Comparison of ENCODE assay signal across 8 cellular contexts in genomic region chr6:3356824-3357420, GRCh38.
DNase-seq lines count a peak whose midpoint lies in the region; ATAC-seq and TF ChIP-seq lines count a peak whose summit lies in the region.

No MANE protein-coding gene starts in this region.

- H3K36me3 ChIP-seq in CD4-positive, CD25-positive, alpha-beta regulatory T cell (ENCODE audit: control insufficient read depth, insufficient read depth, low read length), result no peaks in the 10 kb centered on the region

- H3K4me3 ChIP-seq in CD4-positive, CD25-positive, alpha-beta regulatory T cell (ENCODE audit: low read depth, low read length), result peak overlapping the region; percentile 74

- H3K27ac ChIP-seq in CD4-positive, CD25-positive, alpha-beta regulatory T cell (ENCODE audit: insufficient read depth, low read length, poor library complexity, severe bottlenecking), result no peak overlapping the region

- no peak for ATAC-seq in CD4-positive, CD25-positive, alpha-beta regulatory T cell (ENCODE audit: low read depth in 2 of 2)
- ATAC-seq in omental fat pad (ENCODE audit: low FRiP score) (peak; percentile 51), HG02642 (IDR thresholded peaks at IDR 0.05; ENCODE audit: poor library complexity, unreplicated experiment) (no peak)

- peaks cover 2% of the 10 kb centered on the region for H3K27me3 ChIP-seq in CD4-positive, CD25-positive, alpha-beta regulatory T cell (ENCODE audit: control insufficient read depth, insufficient read depth, low read length)

- peak overlapping the region; percentile 84 to 92 (median 88) for H3K4me3 Mint-ChIP-seq in CD4-positive, CD25-positive, alpha-beta regulatory T cell
- no peak overlapping the region for H3K4me3 Mint-ChIP-seq in endothelial cell (ENCODE audit: unreplicated experiment)

- peaks cover 10% of the 10 kb centered on the region for H3K27me3 Mint-ChIP-seq in CD4-positive, CD25-positive, alpha-beta regulatory T cell
- H3K27me3 Mint-ChIP-seq in endothelial cell (ENCODE audit: unreplicated experiment), result peaks cover 18% of the 10 kb centered on the region

- H3K4me1 Mint-ChIP-seq in CD4-positive, CD25-positive, alpha-beta regulatory T cell, result peaks cover 20 to 49% (median 31%) of the 10 kb centered on the region in 4 donors
- H3K4me1 Mint-ChIP-seq in endothelial cell (ENCODE audit: unreplicated experiment), result peaks cover 61% of the 10 kb centered on the region

- peaks cover 0 to 1% (median 0%) of the 10 kb centered on the region in 7 donors for H3K9me3 Mint-ChIP-seq in CD4-positive, CD25-positive, alpha-beta regulatory T cell
- no peaks in the 10 kb centered on the region for H3K9me3 Mint-ChIP-seq in endothelial cell (ENCODE audit: unreplicated experiment)

- peak overlapping the region; percentile 89 to 98 (median 89) for H3K27ac Mint-ChIP-seq in CD4-positive, CD25-positive, alpha-beta regulatory T cell
- H3K27ac Mint-ChIP-seq in endothelial cell (ENCODE audit: unreplicated experiment), result peak overlapping the region; percentile 64

- H3K4me1 ChIP-seq in CD4-positive, CD25-positive, alpha-beta regulatory T cell (ENCODE audit: control insufficient read depth, insufficient read depth, low read length, poor library complexity, severe bottlenecking), result peaks cover 22% of the 10 kb centered on the region

- no peaks in the 10 kb centered on the region for H3K36me3 Mint-ChIP-seq in CD4-positive, CD25-positive, alpha-beta regulatory T cell
- H3K36me3 Mint-ChIP-seq in endothelial cell (ENCODE audit: low read depth, unreplicated experiment), result peaks cover 29% of the 10 kb centered on the region

- TF ChIP-seq CTCF in endothelial cell (IDR thresholded peaks at IDR 0.05; ENCODE audit: unreplicated experiment) (no peak), omental fat pad (IDR thresholded peaks at IDR 0.05) (no peak)

- DNase-seq in CD4-positive, CD25-positive, alpha-beta regulatory T cell, result no peak
- DNase-seq in NCI-H2029 (lab: John Stamatoyannopoulos, UW) (peak; percentile 79), endothelial cell (ENCODE audit: low spot score) (no peak), omental fat pad (ENCODE audit: low spot score) (no peak), activated gamma-delta T cell (lab: John Stamatoyannopoulos, UW) (no peak), GM03348 (ENCODE audit: low spot score) (no peak), A172 (ENCODE audit: low spot score) (no peak)

- H3K9me3 ChIP-seq in CD4-positive, CD25-positive, alpha-beta regulatory T cell (ENCODE audit: control insufficient read depth in 2 of 2, low read length in 2 of 2), result no peaks in the 10 kb centered on the region
